In genomic region chr10:125060851-125061556, GRCh38 we compare ENCODE assay signal across 8 cellular contexts.
A peak's percentile ranks its signal among the peaks of the same experiment; 100 is the strongest.
DNase-seq lines count a peak whose midpoint lies in the region; ATAC-seq, FAIRE-seq and TF ChIP-seq lines count a peak whose summit lies in the region.

No MANE protein-coding gene starts in this region.

- BruUV-seq in K562 (replicated peaks; lab: Mats Ljungman, UMichigan) = no TSS peak

- H3K27me3 ChIP-seq in Peyer's patch = no peaks in the 10 kb centered on the region
- no peaks in the 10 kb centered on the region for H3K27me3 ChIP-seq in K562 (ENCODE audit: control insufficient read depth in 2 of 2, insufficient read depth in 2 of 2, low read length in 2 of 2)

- no peak for TF ChIP-seq EP300 in K562 (IDR thresholded peaks at IDR 0.05; ENCODE audit: low read length)

- CTCF ChIA-PET in K562 (lab: Yijun Ruan, JAX; ENCODE audit: low intra/inter-chr PET ratio) = no interaction called here

- TF ChIP-seq CTCF in AG09319 (IDR thresholded peaks at IDR 0.05; ENCODE audit: low read depth, low read length) = peak; percentile 89
- TF ChIP-seq CTCF in GM20000 (IDR thresholded peaks at IDR 0.05; ENCODE audit: extremely low read depth, missing control alignments) = peak; percentile 36
- peak in 5 of 6 experiments; percentile 24 to 82 (median 75) for TF ChIP-seq CTCF in Peyer's patch (IDR thresholded peaks at IDR 0.05)
- TF ChIP-seq CTCF in K562 (IDR thresholded peaks at IDR 0.05 in 2 of 3, conservative IDR thresholded peaks at IDR 0.05 in 1 of 3; ENCODE audit: insufficient read depth in 2 of 3, low read depth in 1 of 3, low read length in 3 of 3) = peak; percentile 20 to 62 (median 56); a peak in 4 of 6 replicates
- TF ChIP-seq CTCF in retinal pigment epithelial cell (conservative IDR thresholded peaks at IDR 0.05; ENCODE audit: low read depth, low read length) = peak; percentile 84

- H3K9ac ChIP-seq in K562 (ENCODE audit: insufficient read depth in 1 of 2, low read depth in 2 of 2, low read length in 2 of 2) = no peak overlapping the region

- in situ Hi-C loops in K562 (cut with MboI) = no loop called here

- H3K79me2 ChIP-seq in K562 (ENCODE audit: control insufficient read depth, insufficient read depth, low read length) = peaks cover 63% of the 10 kb centered on the region

- peaks cover 19% of the 10 kb centered on the region for H4K20me1 ChIP-seq in K562 (replicated peaks; ENCODE audit: control insufficient read depth, insufficient read depth, low read length)

- peak; percentile 18 to 50; a peak in 3 of 4 replicates for TF ChIP-seq RAD21 in K562 (CRISPR knock-in tag; conservative IDR thresholded peaks at IDR 0.05 in 1 of 2, IDR thresholded peaks at IDR 0.05 in 1 of 2)

- peak; percentile 73 for ATAC-seq in K562
- no peak for ATAC-seq in HG02759 (IDR thresholded peaks at IDR 0.05; ENCODE audit: unreplicated experiment)
- no peak for ATAC-seq in HG03280 (IDR thresholded peaks at IDR 0.05; ENCODE audit: unreplicated experiment)

- 85% methylated on average over 9 of the region's 19 CpGs for WGBS in K562 (ENCODE audit: insufficient coverage, low coverage, missing lambda C conversion rate)

- no peak for FAIRE-seq in K562 (lab: Jason Lieb, UNC)

- no peaks in the 10 kb centered on the region for H3K36me3 ChIP-seq in Peyer's patch
- H3K36me3 ChIP-seq in K562 (ENCODE audit: control insufficient read depth, insufficient read depth, low read length) = peaks cover 24% of the 10 kb centered on the region; the same call in 2 of the 3 replicates

- peaks cover 5% of the 10 kb centered on the region for H3K9me1 ChIP-seq in K562 (ENCODE audit: control insufficient read depth, insufficient read depth, low read length)

- DNase-seq in AG09319 (ENCODE audit: extremely low read depth, low read depth) (peak; percentile 71), GM20000 (ENCODE audit: low spot score) (no peak), Peyer's patch (peak; percentile 36 to 88 (median 88)), K562 (ENCODE audit: extremely low read depth in 1 of 4, low spot score in 3 of 4) (peak in 2 of 4 experiments; percentile 26 to 33), hypothalamus (lab: John Stamatoyannopoulos, UW) (peak; percentile 18 to 90 (median 71)), retinal pigment epithelial cell (ENCODE audit: low read depth) (peak; percentile 50)

- TF ChIP-seq POLR2A in Peyer's patch (IDR thresholded peaks at IDR 0.05) = no peak
- TF ChIP-seq POLR2A in K562 (conservative IDR thresholded peaks at IDR 0.05) = no peak

- H3K27ac ChIP-seq in Peyer's patch (peak overlapping the region; percentile 40 to 86 (median 60)), K562 (ENCODE audit: extremely low read depth, low read depth, low read length) (no peak overlapping the region)

- H3K4me1 ChIP-seq in Peyer's patch (peaks cover 7 to 95% (median 13%) of the 10 kb centered on the region in 4 donors), K562 (replicated peaks in 1 of 2; ENCODE audit: control insufficient read depth in 2 of 2, insufficient read depth in 2 of 2, low read length in 2 of 2) (peaks cover 12 to 25% of the 10 kb centered on the region in 2 experiments)

- H3K9me3 ChIP-seq in Peyer's patch (no peaks in the 10 kb centered on the region), K562 (replicated peaks; ENCODE audit: control insufficient read depth, insufficient read depth, low read depth, low read length) (no peaks in the 10 kb centered on the region)

- POLR2A ChIA-PET in K562 (lab: Yijun Ruan, JAX) = interaction anchor here (0.6 to 0.9 kb wide), 2 partner anchors 10 to 279 kb away, joined by 3 to 4 read pairs; no protein-coding TSS in a partner anchor

- intact Hi-C loops in K562 (cut with micrococcal nuclease) = no loop called here

- no peak overlapping the region for H2AFZ ChIP-seq in K562 (ENCODE audit: low read depth, low read length)

- no peak overlapping the region for H3K4me2 ChIP-seq in K562 (ENCODE audit: insufficient read depth, low read length)

- H3K4me3 ChIP-seq in Peyer's patch = no peak overlapping the region
- no peak overlapping the region for H3K4me3 ChIP-seq in K562
- no peak overlapping the region for H3K4me3 ChIP-seq in retinal pigment epithelial cell (ENCODE audit: low read length)

TF ChIP-seq in K562, 482 proteins besides CTCF, POLR2A, EP300 and RAD21:
- TF ChIP-seq, protein P1, sequence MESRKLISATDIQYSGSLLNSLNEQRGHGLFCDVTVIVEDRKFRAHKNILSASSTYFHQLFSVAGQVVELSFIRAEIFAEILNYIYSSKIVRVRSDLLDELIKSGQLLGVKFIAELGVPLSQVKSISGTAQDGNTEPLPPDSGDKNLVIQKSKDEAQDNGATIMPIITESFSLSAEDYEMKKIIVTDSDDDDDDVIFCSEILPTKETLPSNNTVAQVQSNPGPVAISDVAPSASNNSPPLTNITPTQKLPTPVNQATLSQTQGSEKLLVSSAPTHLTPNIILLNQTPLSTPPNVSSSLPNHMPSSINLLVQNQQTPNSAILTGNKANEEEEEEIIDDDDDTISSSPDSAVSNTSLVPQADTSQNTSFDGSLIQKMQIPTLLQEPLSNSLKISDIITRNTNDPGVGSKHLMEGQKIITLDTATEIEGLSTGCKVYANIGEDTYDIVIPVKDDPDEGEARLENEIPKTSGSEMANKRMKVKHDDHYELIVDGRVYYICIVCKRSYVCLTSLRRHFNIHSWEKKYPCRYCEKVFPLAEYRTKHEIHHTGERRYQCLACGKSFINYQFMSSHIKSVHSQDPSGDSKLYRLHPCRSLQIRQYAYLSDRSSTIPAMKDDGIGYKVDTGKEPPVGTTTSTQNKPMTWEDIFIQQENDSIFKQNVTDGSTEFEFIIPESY (CRISPR knock-in tag; IDR thresholded peaks at IDR 0.05) = peak; percentile 84
- TF ChIP-seq STAT5A (IDR thresholded peaks at IDR 0.05; ENCODE audit: borderline replicate concordance, low read length) = no peak

Comparison
In these comparisons a context has a peak if more than half of its experiments do, and no peak if none do; other contexts are left out.
1. CTCF ChIP-seq: peak in every context shown above with its lines; median percentile 89 in AG09319; 84 in retinal pigment epithelial cell; 75 in Peyer's patch; 56 in K562; 36 in GM20000.